ENCODE assay signal across 33 cellular contexts in the genomic region with DNA sequence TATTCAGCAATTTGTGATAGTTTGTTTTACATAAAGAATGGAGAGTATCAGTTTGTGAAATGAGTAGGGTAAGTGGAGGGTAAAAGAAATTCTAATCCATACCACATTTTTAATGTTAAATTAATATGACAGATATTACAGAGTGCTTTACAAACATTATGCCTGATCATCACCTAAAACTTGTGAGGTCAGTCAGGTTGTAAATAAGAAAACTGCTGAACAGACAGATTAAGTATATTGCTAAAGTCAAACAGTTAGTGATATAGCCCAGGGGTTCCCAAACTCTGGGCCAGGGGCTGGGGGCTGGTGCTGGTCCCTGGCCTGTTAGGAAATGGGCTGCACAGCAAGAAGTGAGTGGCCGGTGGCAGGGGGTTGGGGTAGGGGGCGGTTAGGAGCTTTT.
"Had no signal": no experiment of that assay in that cellular context is flagged by ENCODE, and none has a peak within 500 bp of the region (broad histone marks: within the 10 kb centered on the region; RNA-seq: fewer than 3 reads in every experiment).

No MANE protein-coding gene starts in this region.

- DNase-seq: activated CD4-positive, alpha-beta memory T cell treated with anti-CD3 and anti-CD28 coated beads for 36 hours; activated CD4-positive, alpha-beta T cell treated with anti-CD3 and anti-CD28 coated beads for 4 hours; activated CD4-positive, alpha-beta T cell treated with anti-CD3 and anti-CD28 coated beads, Interleukin-2, amount 10 ng/mL, durations not matched to agents 24 days and 14 days; activated CD4-positive, alpha-beta T cell treated with anti-CD3 and anti-CD28 coated beads, Interleukin-2, amount 50 U/mL, for 1 hour; activated CD4-positive, alpha-beta T cell treated with anti-CD3 and anti-CD28 coated beads, Interleukin-2, amount 50 U/mL, for 4 hours; activated CD4-positive, CD25-positive, alpha-beta regulatory T cell; activated CD8-positive, alpha-beta memory T cell treated with anti-CD3 and anti-CD28 coated beads, Interleukin-2, amount 50 U/mL, for 48 hours; activated CD8-positive, alpha-beta T cell treated with anti-CD3 and anti-CD28 coated beads for 36 hours; activated effector memory CD4-positive, alpha-beta T cell treated with Interleukin-2 at 50 U/mL for 16 hours; activated gamma-delta T cell; activated naive CD4-positive, alpha-beta T cell treated with anti-CD3 and anti-CD28 coated beads, Interleukin-2, amount 10 ng/mL, durations not matched to agents 7 days and 5 days; activated naive CD4-positive, alpha-beta T cell treated with Interleukin-2 at 50 U/mL for 16 hours; activated naive CD8-positive, alpha-beta T cell treated with anti-CD3 and anti-CD28 coated beads, Interleukin-2, amount 10 ng/mL, durations not matched to agents 7 days and 5 days; activated naive CD8-positive, alpha-beta T cell treated with anti-CD3 and anti-CD28 coated beads, Interleukin-2, amount 50 U/mL, for 24 hours; activated T-cell treated with anti-CD3 and anti-CD28 coated beads, Interleukin-2, amount 50 U/mL, for 24 hours; activated T-cell treated with anti-CD3 and anti-CD28 coated beads, Interleukin-2, amount 50 U/mL, for 48 hours; amygdala; anterior cingulate cortex; brain microvascular endothelial cell; central memory CD4-positive, alpha-beta T cell; T-helper 1 cell; T-helper 2 cell; T-helper 9 cell had no signal

- H3K27me3 ChIP-seq: ascending aorta, brain microvascular endothelial cell, breast epithelium had no signal

- H3K4me1 ChIP-seq: ascending aorta, breast epithelium had no signal

- H3K27ac Mint-ChIP-seq: activated CD4-positive, alpha-beta memory T cell treated with anti-CD3 and anti-CD28 coated beads for 36 hours; activated CD4-positive, alpha-beta T cell treated with anti-CD3 and anti-CD28 coated beads, Interleukin-2, amount 10 ng/mL, durations not matched to agents 24 days and 14 days; activated CD8-positive, alpha-beta T cell treated with anti-CD3 and anti-CD28 coated beads for 36 hours; activated naive CD4-positive, alpha-beta T cell treated with anti-CD3 and anti-CD28 coated beads, Interleukin-2, amount 10 ng/mL, durations not matched to agents 7 days and 5 days; activated naive CD4-positive, alpha-beta T cell treated with anti-CD3 and anti-CD28 coated beads, Interleukin-2, amount 50 U/mL, for 24 hours; activated naive CD8-positive, alpha-beta T cell; activated naive CD8-positive, alpha-beta T cell treated with anti-CD3 and anti-CD28 coated beads, Interleukin-2, amount 10 ng/mL, durations not matched to agents 7 days and 5 days; activated naive CD8-positive, alpha-beta T cell treated with anti-CD3 and anti-CD28 coated beads, Interleukin-2, amount 50 U/mL, for 24 hours; activated T-cell treated with anti-CD3 and anti-CD28 coated beads, Interleukin-2, amount 50 U/mL, for 24 hours; activated T-helper 2 cell treated with anti-CD3 and anti-CD28 coated beads, Interferon-gamma antibody, Interleukin-2, Interleukin-4, amounts not matched to agents 10 μg/mL and 5 μg/mL and 100 μg/mL, durations not matched to agents 14 hours and 24 hours and 36 hours; T-helper 1 cell treated with Interleukin-12 subunit alpha and Interleukin-12 subunit beta and Interleukin-4 antibody, amounts not matched to agents 30 μg/mL and 1 μg/mL, for 36 hours; T-helper 2 cell treated with Interferon-gamma antibody and Interleukin-4, amounts not matched to agents 5 μg/mL and 100 μg/mL, for 36 hours had no signal

- H3K27me3 Mint-ChIP-seq: activated CD4-positive, alpha-beta memory T cell treated with anti-CD3 and anti-CD28 coated beads for 36 hours; activated CD4-positive, alpha-beta T cell treated with anti-CD3 and anti-CD28 coated beads, Interleukin-2, amount 10 ng/mL, durations not matched to agents 24 days and 14 days; activated CD8-positive, alpha-beta T cell treated with anti-CD3 and anti-CD28 coated beads for 36 hours; activated naive CD4-positive, alpha-beta T cell treated with anti-CD3 and anti-CD28 coated beads, Interleukin-2, amount 10 ng/mL, durations not matched to agents 7 days and 5 days; activated naive CD4-positive, alpha-beta T cell treated with anti-CD3 and anti-CD28 coated beads, Interleukin-2, amount 50 U/mL, for 24 hours; activated naive CD8-positive, alpha-beta T cell; activated naive CD8-positive, alpha-beta T cell treated with anti-CD3 and anti-CD28 coated beads, Interleukin-2, amount 10 ng/mL, durations not matched to agents 7 days and 5 days; activated naive CD8-positive, alpha-beta T cell treated with anti-CD3 and anti-CD28 coated beads, Interleukin-2, amount 50 U/mL, for 24 hours; activated T-cell treated with anti-CD3 and anti-CD28 coated beads, Interleukin-2, amount 50 U/mL, for 24 hours had no signal

- FAIRE-seq: TTC549 had no signal

- H3K36me3 Mint-ChIP-seq: activated CD4-positive, alpha-beta memory T cell treated with anti-CD3 and anti-CD28 coated beads for 36 hours; activated naive CD4-positive, alpha-beta T cell treated with anti-CD3 and anti-CD28 coated beads, Interleukin-2, amount 10 ng/mL, durations not matched to agents 7 days and 5 days; activated naive CD4-positive, alpha-beta T cell treated with anti-CD3 and anti-CD28 coated beads, Interleukin-2, amount 50 U/mL, for 24 hours; activated naive CD8-positive, alpha-beta T cell; activated naive CD8-positive, alpha-beta T cell treated with anti-CD3 and anti-CD28 coated beads, Interleukin-2, amount 10 ng/mL, durations not matched to agents 7 days and 5 days had no signal

- ATAC-seq: activated CD4-positive, CD25-positive, alpha-beta regulatory T cell treated with anti-CD3 and anti-CD28 coated beads, Interleukin-2, amount 50 U/mL, for 24 hours; activated CD8-positive, alpha-beta T cell treated with anti-CD3 and anti-CD28 coated beads for 36 hours; activated naive CD8-positive, alpha-beta T cell treated with anti-CD3 and anti-CD28 coated beads, Interleukin-2, amount 50 U/mL, for 24 hours had no signal

- H3K9me3 Mint-ChIP-seq: activated CD4-positive, alpha-beta T cell treated with anti-CD3 and anti-CD28 coated beads, Interleukin-2, amount 10 ng/mL, durations not matched to agents 24 days and 14 days; activated naive CD4-positive, alpha-beta T cell treated with anti-CD3 and anti-CD28 coated beads, Interleukin-2, amount 10 ng/mL, durations not matched to agents 7 days and 5 days; activated naive CD8-positive, alpha-beta T cell treated with anti-CD3 and anti-CD28 coated beads, Interleukin-2, amount 10 ng/mL, durations not matched to agents 7 days and 5 days; T-helper 1 cell treated with Interleukin-12 subunit alpha and Interleukin-12 subunit beta and Interleukin-4 antibody, amounts not matched to agents 30 μg/mL and 1 μg/mL, for 36 hours; T-helper 2 cell treated with Interferon-gamma antibody and Interleukin-4, amounts not matched to agents 5 μg/mL and 100 μg/mL, for 36 hours had no signal

- H3K4me1 Mint-ChIP-seq: activated CD4-positive, alpha-beta T cell treated with anti-CD3 and anti-CD28 coated beads, Interleukin-2, amount 10 ng/mL, durations not matched to agents 24 days and 14 days; activated naive CD4-positive, alpha-beta T cell treated with anti-CD3 and anti-CD28 coated beads, Interleukin-2, amount 10 ng/mL, durations not matched to agents 7 days and 5 days; activated naive CD4-positive, alpha-beta T cell treated with anti-CD3 and anti-CD28 coated beads, Interleukin-2, amount 50 U/mL, for 24 hours; activated naive CD8-positive, alpha-beta T cell treated with anti-CD3 and anti-CD28 coated beads, Interleukin-2, amount 10 ng/mL, durations not matched to agents 7 days and 5 days; activated naive CD8-positive, alpha-beta T cell treated with anti-CD3 and anti-CD28 coated beads, Interleukin-2, amount 50 U/mL, for 24 hours had no signal

- H3K36me3 ChIP-seq: ascending aorta, brain microvascular endothelial cell, breast epithelium had no signal

- H3K4me3 ChIP-seq: ascending aorta, breast epithelium had no signal

- H3K4me3 Mint-ChIP-seq: activated CD4-positive, alpha-beta memory T cell treated with anti-CD3 and anti-CD28 coated beads for 36 hours; activated CD4-positive, alpha-beta T cell treated with anti-CD3 and anti-CD28 coated beads, Interleukin-2, amount 10 ng/mL, durations not matched to agents 24 days and 14 days; activated CD8-positive, alpha-beta T cell treated with anti-CD3 and anti-CD28 coated beads for 36 hours; activated naive CD4-positive, alpha-beta T cell treated with anti-CD3 and anti-CD28 coated beads, Interleukin-2, amount 10 ng/mL, durations not matched to agents 7 days and 5 days; activated naive CD4-positive, alpha-beta T cell treated with anti-CD3 and anti-CD28 coated beads, Interleukin-2, amount 50 U/mL, for 24 hours; activated naive CD8-positive, alpha-beta T cell; activated naive CD8-positive, alpha-beta T cell treated with anti-CD3 and anti-CD28 coated beads, Interleukin-2, amount 10 ng/mL, durations not matched to agents 7 days and 5 days; activated naive CD8-positive, alpha-beta T cell treated with anti-CD3 and anti-CD28 coated beads, Interleukin-2, amount 50 U/mL, for 24 hours; activated T-cell treated with anti-CD3 and anti-CD28 coated beads, Interleukin-2, amount 50 U/mL, for 24 hours; T-helper 1 cell treated with Interleukin-12 subunit alpha and Interleukin-12 subunit beta and Interleukin-4 antibody, amounts not matched to agents 30 μg/mL and 1 μg/mL, for 36 hours; T-helper 2 cell treated with Interferon-gamma antibody and Interleukin-4, amounts not matched to agents 5 μg/mL and 100 μg/mL, for 36 hours had no signal

- H3K9me3 ChIP-seq: ascending aorta, breast epithelium had no signal

- H3K27ac ChIP-seq: ascending aorta, brain microvascular endothelial cell, breast epithelium, VCaP had no signal
